8 cellular contexts compared by ENCODE assay signal in genomic region chr11:67615455-67616430, GRCh38. TPM values are rescaled to one million over a fixed set of nuclear protein-coding genes. Genes with fewer than 3 reads are reported as not detected.
A peak's percentile ranks its signal among the peaks of the same experiment; 100 is the strongest.
DNase-seq lines count a peak whose midpoint lies in the region; ATAC-seq, FAIRE-seq and TF ChIP-seq lines count a peak whose summit lies in the region.

No MANE protein-coding gene starts in this region.

- peaks cover 30% of the 10 kb centered on the region for H3K36me3 Mint-ChIP-seq in stimulated activated memory B cell treated with anti-CD40 and anti-IgM and Interleukin-4, amounts not matched to agents 10 μg/mL and 1 μg/mL and 100 μg/mL, for 72 hours

- intact Hi-C loops in A673 (cut with micrococcal nuclease; ENCODE audit: unreplicated experiment), result no loop called here

- peak; percentile 83 for FAIRE-seq in GM12891 (lab: Jason Lieb, UNC)

- H3K4me3 Mint-ChIP-seq in stimulated activated memory B cell treated with anti-CD40 and anti-IgM and Interleukin-4, amounts not matched to agents 10 μg/mL and 1 μg/mL and 100 μg/mL, for 72 hours, result peak overlapping the region; percentile 30

- H3K4me3 ChIP-seq in A673 (ENCODE audit: low read depth, low read length, poor library complexity, severe bottlenecking), result no peak overlapping the region
- H3K4me3 ChIP-seq in iPS-15b (ENCODE audit: low read depth, low read length), result peak overlapping the region; percentile 18

- no TSS peak for BruUV-seq in A673 (replicated peaks; lab: Mats Ljungman, UMichigan)

- POLR2A ChIA-PET in A673 (lab: Charles Lee; ENCODE audit: low non-redundant PET), result interaction anchor here (0.6 kb wide), 1 partner anchor 1603 kb away, joined by 3 read pairs; no protein-coding TSS in a partner anchor

- H3K27me3 ChIP-seq in A673 (replicated peaks; ENCODE audit: insufficient read depth, low read depth, low read length, poor library complexity), result no peaks in the 10 kb centered on the region
- peaks cover 8% of the 10 kb centered on the region for H3K27me3 ChIP-seq in iPS-15b (ENCODE audit: control insufficient read depth, insufficient read depth, low read length)

- peak overlapping the region; percentile 100 for H3K27ac Mint-ChIP-seq in stimulated activated memory B cell treated with anti-CD40 and anti-IgM and Interleukin-4, amounts not matched to agents 10 μg/mL and 1 μg/mL and 100 μg/mL, for 72 hours

- H3K9me3 ChIP-seq in A673 (ENCODE audit: low read depth, low read length, poor library complexity, severe bottlenecking), result no peaks in the 10 kb centered on the region
- H3K9me3 ChIP-seq in iPS-15b (ENCODE audit: control insufficient read depth, insufficient read depth, low read length), result no peaks in the 10 kb centered on the region

- TF ChIP-seq CTCF in A673 (conservative IDR thresholded peaks at IDR 0.05; ENCODE audit: low read depth, low read length), result peak; percentile 62

- no peak overlapping the region for H3K9ac ChIP-seq in iPS-15b (ENCODE audit: low read depth, low read length)

- peaks cover 34% of the 10 kb centered on the region for H3K4me1 Mint-ChIP-seq in stimulated activated memory B cell treated with anti-CD40 and anti-IgM and Interleukin-4, amounts not matched to agents 10 μg/mL and 1 μg/mL and 100 μg/mL, for 72 hours

- H3K27ac ChIP-seq in A673 (ENCODE audit: low read depth, low read length, poor library complexity, severe bottlenecking), result no peak overlapping the region

- H3K36me3 ChIP-seq in A673 (ENCODE audit: insufficient read depth, low read length, poor library complexity, severe bottlenecking) (peaks cover 9% of the 10 kb centered on the region), iPS-15b (ENCODE audit: control insufficient read depth, insufficient read depth, low read length) (peaks cover 17% of the 10 kb centered on the region)

- H3K4me1 ChIP-seq in A673 (ENCODE audit: insufficient read depth, low read length, poor library complexity, severe bottlenecking) (peaks cover 4% of the 10 kb centered on the region), iPS-15b (ENCODE audit: control insufficient read depth, insufficient read depth, low read length) (peaks cover 24% of the 10 kb centered on the region)

- CTCF ChIA-PET in A673 (lab: Charles Lee), result no interaction called here

- no peaks in the 10 kb centered on the region for H3K27me3 Mint-ChIP-seq in stimulated activated memory B cell treated with anti-CD40 and anti-IgM and Interleukin-4, amounts not matched to agents 10 μg/mL and 1 μg/mL and 100 μg/mL, for 72 hours

- H3K9me3 Mint-ChIP-seq in stimulated activated memory B cell treated with anti-CD40 and anti-IgM and Interleukin-4, amounts not matched to agents 10 μg/mL and 1 μg/mL and 100 μg/mL, for 72 hours, result no peaks in the 10 kb centered on the region

- TF ChIP-seq POLR2A in GM12891 (IDR thresholded peaks at IDR 0.05; ENCODE audit: low read depth, low read length), result no peak

- DNase-seq in A673 (ENCODE audit: low spot score) (peak; percentile 47), GM12891 (ENCODE audit: insufficient read length, low spot score) (no peak), OCI-M1 (lab: John Stamatoyannopoulos, UW) (peak; percentile 51), medulla oblongata (ENCODE audit: extremely low spot score) (no peak)
- DNase-seq in activated naive CD4-positive, alpha-beta T cell treated with Interleukin-2 at 50 U/mL for 16 hours, result peak; percentile 65

- no peak for ATAC-seq in stimulated activated memory B cell treated with anti-CD40 and anti-IgM and Interleukin-4, amounts not matched to agents 10 μg/mL and 1 μg/mL and 100 μg/mL, for 72 hours
- no peak for ATAC-seq in GM21717 (IDR thresholded peaks at IDR 0.05; ENCODE audit: unreplicated experiment)

TF ChIP-seq in GM12891, 5 proteins besides CTCF, POLR2A, EP300 and RAD21:
- TF ChIP-seq PAX5 (IDR thresholded peaks at IDR 0.05; ENCODE audit: insufficient read depth, low read length, severe bottlenecking), result no peak
- no peak for TF ChIP-seq POU2F2 (IDR thresholded peaks at IDR 0.05; ENCODE audit: low read depth, low read length)
- no peak for TF ChIP-seq TAF1 (IDR thresholded peaks at IDR 0.05; ENCODE audit: low read depth, low read length)
- no peak for TF ChIP-seq POLR2AphosphoS5 (IDR thresholded peaks at IDR 0.05; ENCODE audit: low read depth, low read length)
- no peak for TF ChIP-seq SPI1 (IDR thresholded peaks at IDR 0.05; ENCODE audit: low read depth, low read length)

RNA-seq across cellular contexts. Expression of gene NDUFV1, which starts 9.0 kb away (rescaled TPM):
- 250 and 275 TPM in 2 replicates for total RNA-seq in A673 (2021)
- polyA plus RNA-seq in GM12891 (2012; ENCODE audit: low read depth, missing spikeins), result 214 TPM

RNA-seq across cellular contexts. Expression of gene NUDT8, which starts 14.0 kb away (rescaled TPM):
- total RNA-seq in A673 (2021), result 3.4 and 4.7 TPM in 2 replicates
- 5.8 TPM for polyA plus RNA-seq in GM12891 (2012; ENCODE audit: low read depth, missing spikeins)

RNA-seq across cellular contexts. Expression of gene TBX10, which starts 23.8 kb away (rescaled TPM):
- not detected in 2 replicates for total RNA-seq in A673 (2021)
- not detected for polyA plus RNA-seq in GM12891 (2012; ENCODE audit: low read depth, missing spikeins)

RNA-seq across cellular contexts. Expression of gene GSTP1, which starts 32.1 kb away (rescaled TPM):
- total RNA-seq in A673 (2021), result 1,211 and 1,270 TPM in 2 replicates
- 813 TPM for polyA plus RNA-seq in GM12891 (2012; ENCODE audit: low read depth, missing spikeins)

RNA-seq across cellular contexts. Expression of gene ACY3, which starts 34.8 kb away (rescaled TPM):
- total RNA-seq in A673 (2021), result not detected in 2 replicates
- 0.53 TPM for polyA plus RNA-seq in GM12891 (2012; ENCODE audit: low read depth, missing spikeins)

Comparison
In these comparisons a context has a peak if more than half of its experiments do, and no peak if none do; other contexts are left out.
1. DNase-seq: peak in A673 (single experiment), OCI-M1 (single experiment) and activated naive CD4-positive, alpha-beta T cell treated with Interleukin-2 at 50 U/mL for 16 hours (single experiment); none in GM12891 (single experiment) and medulla oblongata (single experiment).